15 cellular contexts compared by ENCODE assay signal in the genomic region with DNA sequence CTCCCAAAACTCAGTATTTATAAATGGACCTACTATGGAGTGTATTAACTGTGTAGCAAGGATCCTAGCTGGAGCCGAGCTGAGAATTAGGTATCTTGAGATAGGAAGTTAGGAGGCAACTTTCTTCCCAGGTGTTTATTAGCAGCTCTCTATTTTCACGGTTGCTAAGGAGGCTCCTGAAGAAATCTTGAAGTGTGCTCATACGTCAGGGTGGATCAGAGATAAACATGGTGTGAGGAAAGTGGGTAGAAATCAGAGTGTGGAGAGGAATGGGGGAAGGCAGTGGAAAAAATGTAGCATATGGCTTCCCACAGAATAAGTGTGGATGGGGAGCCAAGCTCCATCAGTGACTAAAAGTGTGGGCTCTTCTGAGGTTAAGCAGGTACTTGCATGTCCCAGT.
DNase-seq lines count a peak whose midpoint lies in the region; FAIRE-seq and TF ChIP-seq lines count a peak whose summit lies in the region.
"Had no signal": no experiment of that assay in that cellular context is flagged by ENCODE, and none has a peak within 500 bp of the region (broad histone marks: within the 10 kb centered on the region; RNA-seq: fewer than 3 reads in every experiment).

No MANE protein-coding gene starts in this region.

- H3K4me3 Mint-ChIP-seq in osteocyte (ENCODE audit: unreplicated experiment) = no peak overlapping the region
- H3K4me3 Mint-ChIP-seq: CD4-positive, CD25-positive, alpha-beta regulatory T cell had no signal

- CTCF ChIA-PET in PC-9 (lab: Charles Lee) = no interaction called here

- H3K9ac ChIP-seq in keratinocyte (ENCODE audit: control insufficient read depth, extremely low read depth, insufficient read depth, low read length) = no peak overlapping the region
- H3K9ac ChIP-seq: BLaER1 treated with 17β-estradiol and CSF1 and Interleukin-3, amounts not matched to agents 10 nM and 100 nM; GM23248 had no signal

- H3K4me1 ChIP-seq in PC-9 (replicated peaks; ENCODE audit: insufficient read depth) = no peaks in the 10 kb centered on the region
- H3K4me1 ChIP-seq in keratinocyte (ENCODE audit: control insufficient read depth, extremely low read depth, insufficient read depth, low read length) = peaks cover 2% of the 10 kb centered on the region
- no peaks in the 10 kb centered on the region for H3K4me1 ChIP-seq in osteoblast (ENCODE audit: insufficient read depth, low read length)

- no peaks in the 10 kb centered on the region for H3K79me2 ChIP-seq in PC-9 (ENCODE audit: low read depth)
- no peaks in the 10 kb centered on the region for H3K79me2 ChIP-seq in keratinocyte (ENCODE audit: control insufficient read depth, insufficient read depth, low read length)
- H3K79me2 ChIP-seq in osteoblast (ENCODE audit: insufficient read depth, low read length) = no peaks in the 10 kb centered on the region

- H3F3A ChIP-seq in PC-9 (ENCODE audit: insufficient read depth, low read depth) = no peaks in the 10 kb centered on the region

- no peak for FAIRE-seq in keratinocyte (lab: Jason Lieb, UNC)
- FAIRE-seq: H54, HepG2 had no signal

- H2AFZ ChIP-seq in PC-9 (0 out of 2 replicates have a peak overlapping the region, but pooled peaks have one; percentile 18), keratinocyte (ENCODE audit: control insufficient read depth, low read length) (peak overlapping the region; percentile 40), osteoblast (ENCODE audit: low read length) (no peak overlapping the region)
- H2AFZ ChIP-seq: GM23248 had no signal

- dilution Hi-C loops in keratinocyte (cut with MboI; ENCODE audit: extremely low pct_ligation_motif_present, low sequenced_read_pairs) = no loop called here

- H3K9me3 ChIP-seq in PC-9 (ENCODE audit: insufficient read depth, low read depth) = no peaks in the 10 kb centered on the region
- no peaks in the 10 kb centered on the region for H3K9me3 ChIP-seq in keratinocyte (ENCODE audit: control insufficient read depth, low read depth, low read length)
- no peaks in the 10 kb centered on the region for H3K9me3 ChIP-seq in osteoblast (ENCODE audit: low read depth, low read length)

- DNase-seq in HT-29 (ENCODE audit: low spot score) (peak; percentile 5), PC-9 (no peak), keratinocyte (ENCODE audit: low read depth, low spot score) (no peak), osteoblast (ENCODE audit: insufficient read length, low spot score, missing footprints) (peak; percentile 31), foreskin melanocyte (no peak), osteocyte (ENCODE audit: extremely low spot score, unreplicated experiment) (no peak)
- DNase-seq in activated naive CD4-positive, alpha-beta T cell treated with anti-CD3 and anti-CD28 coated beads, Interleukin-2, amount 50 U/mL, for 16 hours = no peak
- DNase-seq: ACHN; CD4-positive, CD25-positive, alpha-beta regulatory T cell; DMS53; GF-D8; GM23248 had no signal

- H3K4me3 ChIP-seq in PC-9 (no peak overlapping the region), keratinocyte (ENCODE audit: control insufficient read depth in 2 of 3, extremely low read depth in 1 of 3, insufficient read depth in 2 of 3, low read depth in 1 of 3, low read length in 3 of 3) (no peak overlapping the region), osteoblast (ENCODE audit: insufficient read depth, low read length) (no peak overlapping the region)
- H3K4me3 ChIP-seq: BLaER1 treated with 17β-estradiol and CSF1 and Interleukin-3, amounts not matched to agents 10 nM and 100 nM; GM23248 had no signal

- H3K27ac Mint-ChIP-seq in osteocyte (ENCODE audit: unreplicated experiment) = no peak overlapping the region
- H3K27ac Mint-ChIP-seq: CD4-positive, CD25-positive, alpha-beta regulatory T cell had no signal

- H3K9me3 Mint-ChIP-seq in osteocyte (ENCODE audit: unreplicated experiment) = no peaks in the 10 kb centered on the region

- no peaks in the 10 kb centered on the region for H4K20me1 ChIP-seq in PC-9 (ENCODE audit: insufficient read depth)
- H4K20me1 ChIP-seq in keratinocyte (ENCODE audit: control insufficient read depth, extremely low read depth, insufficient read depth, low read length) = no peaks in the 10 kb centered on the region
- H4K20me1 ChIP-seq in osteoblast (ENCODE audit: insufficient read depth, low read length) = no peaks in the 10 kb centered on the region
- H4K20me1 ChIP-seq: BLaER1 treated with 17β-estradiol and CSF1 and Interleukin-3, amounts not matched to agents 10 nM and 100 nM had no signal

- no peaks in the 10 kb centered on the region for H3K36me3 ChIP-seq in PC-9 (ENCODE audit: low read depth)
- H3K36me3 ChIP-seq in keratinocyte (ENCODE audit: control insufficient read depth in 2 of 2, extremely low read depth in 1 of 2, insufficient read depth in 2 of 2, low read length in 2 of 2) = no peaks in the 10 kb centered on the region
- no peaks in the 10 kb centered on the region for H3K36me3 ChIP-seq in osteoblast (ENCODE audit: insufficient read depth, low read length)
- H3K36me3 ChIP-seq: BLaER1 treated with 17β-estradiol and CSF1 and Interleukin-3, amounts not matched to agents 10 nM and 100 nM had no signal

- TF ChIP-seq CTCF in PC-9 (conservative IDR thresholded peaks at IDR 0.05) (no peak), keratinocyte (optimal IDR thresholded peaks at IDR 0.05 in 1 of 3, IDR thresholded peaks at IDR 0.05 in 1 of 3, conservative IDR thresholded peaks at IDR 0.05 in 1 of 3; ENCODE audit: extremely low read depth in 1 of 3, insufficient read depth in 2 of 3, low read length in 3 of 3) (no peak), osteoblast (IDR thresholded peaks at IDR 0.05; ENCODE audit: extremely low read depth, low read depth, low read length) (no peak), osteocyte (IDR thresholded peaks at IDR 0.05) (no peak)

- no peaks in the 10 kb centered on the region for H3K4me1 Mint-ChIP-seq in osteocyte (ENCODE audit: unreplicated experiment)
- H3K4me1 Mint-ChIP-seq: CD4-positive, CD25-positive, alpha-beta regulatory T cell had no signal

- no peaks in the 10 kb centered on the region for H3K9me1 ChIP-seq in keratinocyte (ENCODE audit: control insufficient read depth, extremely low read depth, insufficient read depth, low read length)

- H3K27me3 Mint-ChIP-seq in osteocyte (ENCODE audit: unreplicated experiment) = no peaks in the 10 kb centered on the region
- H3K27me3 Mint-ChIP-seq: CD4-positive, CD25-positive, alpha-beta regulatory T cell had no signal

- no TSS peak for BruUV-seq in PC-9 (replicated peaks; lab: Mats Ljungman, UMichigan)

- intact Hi-C loops in PC-9 (cut with micrococcal nuclease; ENCODE audit: unreplicated experiment) = no loop called here

- no peaks in the 10 kb centered on the region for H3K9me2 ChIP-seq in PC-9 (ENCODE audit: insufficient read depth)

- no peaks in the 10 kb centered on the region for H3K27me3 ChIP-seq in PC-9 (ENCODE audit: insufficient read depth, low read depth)
- no peaks in the 10 kb centered on the region for H3K27me3 ChIP-seq in keratinocyte (ENCODE audit: control insufficient read depth, extremely low read depth, insufficient read depth, low read length)
- no peaks in the 10 kb centered on the region for H3K27me3 ChIP-seq in osteoblast (ENCODE audit: insufficient read depth, low read length)
- H3K27me3 ChIP-seq: BLaER1 treated with 17β-estradiol and CSF1 and Interleukin-3, amounts not matched to agents 10 nM and 100 nM had no signal

- no peaks in the 10 kb centered on the region for H3K36me3 Mint-ChIP-seq in osteocyte (ENCODE audit: unreplicated experiment)
- H3K36me3 Mint-ChIP-seq: CD4-positive, CD25-positive, alpha-beta regulatory T cell had no signal

- H3K27ac ChIP-seq in PC-9 (no peak overlapping the region), keratinocyte (ENCODE audit: control insufficient read depth, insufficient read depth, low read length) (no peak overlapping the region), osteoblast (ENCODE audit: low read depth, low read length) (no peak overlapping the region)
- H3K27ac ChIP-seq: BLaER1 treated with 17β-estradiol and CSF1 and Interleukin-3, amounts not matched to agents 10 nM and 100 nM; GM23248 had no signal

- POLR2A ChIA-PET in PC-9 (lab: Charles Lee; ENCODE audit: unreplicated experiment) = no interaction called here

- H3K4me2 ChIP-seq in PC-9 (no peak overlapping the region), keratinocyte (ENCODE audit: control insufficient read depth, extremely low read depth, insufficient read depth, low read depth, low read length) (no peak overlapping the region), osteoblast (ENCODE audit: insufficient read depth, low read length) (no peak overlapping the region)
- H3K4me2 ChIP-seq: BLaER1 treated with 17β-estradiol and CSF1 and Interleukin-3, amounts not matched to agents 10 nM and 100 nM had no signal

Comparison
In these comparisons a context has a peak if more than half of its experiments do, and no peak if none do; other contexts are left out.
1. DNase-seq: peak in HT-29 (single experiment) and osteoblast (single experiment); none in PC-9 (0 of 2), keratinocyte (single experiment), foreskin melanocyte (single experiment), activated naive CD4-positive, alpha-beta T cell treated with anti-CD3 and anti-CD28 coated beads, Interleukin-2, amount 50 U/mL, for 16 hours (single experiment) and osteocyte (single experiment).